In the genomic region with DNA sequence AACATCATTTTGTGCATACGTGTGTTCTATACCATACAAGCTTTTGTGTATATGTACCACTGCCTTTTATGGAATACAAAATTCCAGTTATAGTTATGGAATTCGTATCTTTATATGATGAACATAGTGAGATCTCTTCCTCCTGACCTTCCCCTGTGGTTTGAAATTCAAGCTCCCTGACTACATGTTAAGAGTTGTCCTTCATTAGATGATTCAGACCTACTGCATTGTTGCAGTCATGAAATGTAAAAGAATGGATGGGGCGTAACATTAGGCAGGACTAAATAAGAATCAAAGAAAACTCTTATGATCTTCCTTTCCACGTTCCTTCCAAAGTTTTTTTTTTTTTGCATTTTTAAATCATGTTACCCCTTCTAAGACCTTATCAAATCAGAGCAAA, we compare ENCODE assay signal across 24 cellular contexts.
A peak's percentile ranks its signal among the peaks of the same experiment; 100 is the strongest.
DNase-seq lines count a peak whose midpoint lies in the region; ATAC-seq, FAIRE-seq and TF ChIP-seq lines count a peak whose summit lies in the region.
"Had no signal": no experiment of that assay in that cellular context is flagged by ENCODE, and none has a peak within 500 bp of the region (broad histone marks: within the 10 kb centered on the region; RNA-seq: fewer than 3 reads in every experiment).

No MANE protein-coding gene starts in this region.

- no TSS peak for BruUV-seq in mammary epithelial cell (replicated peaks; lab: Mats Ljungman, UMichigan)
- no TSS peak for BruUV-seq in HepG2 (replicated peaks; lab: Mats Ljungman, UMichigan)

- in situ Hi-C loops in mammary epithelial cell (cut with MboI; ENCODE audit: low sequenced_read_pairs in 2 of 2) (no loop called here), HepG2 (cut with HindIII; ENCODE audit: extremely low pct_ligation_motif_present, low pct_unique_long_range_greater_than_20kb) (no loop called here)

- TF ChIP-seq POLR2A in breast epithelium (IDR thresholded peaks at IDR 0.05) (no peak), HepG2 (IDR thresholded peaks at IDR 0.05; ENCODE audit: insufficient read depth in 1 of 2, low read depth in 2 of 2, low read length in 2 of 2) (no peak)

- H3K9ac ChIP-seq in mammary epithelial cell (ENCODE audit: insufficient read depth, low read length) (no peak overlapping the region), keratinocyte (ENCODE audit: control insufficient read depth, extremely low read depth, insufficient read depth, low read length) (no peak overlapping the region), HepG2 (ENCODE audit: insufficient read depth, low read depth, low read length) (no peak overlapping the region)
- H3K9ac ChIP-seq: BLaER1 treated with 17β-estradiol and CSF1 and Interleukin-3, amounts not matched to agents 10 nM and 100 nM had no signal

- TF ChIP-seq CTCF in mammary epithelial cell (conservative IDR thresholded peaks at IDR 0.05 in 1 of 2, IDR thresholded peaks at IDR 0.05 in 1 of 2; ENCODE audit: extremely low read depth in 1 of 2, insufficient read depth in 1 of 2, low read depth in 1 of 2, low read length in 2 of 2) (no peak), breast epithelium (IDR thresholded peaks at IDR 0.05) (no peak), bronchial epithelial cell (IDR thresholded peaks at IDR 0.05; ENCODE audit: insufficient read depth, low read length, severe bottlenecking) (no peak), keratinocyte (optimal IDR thresholded peaks at IDR 0.05 in 1 of 3, IDR thresholded peaks at IDR 0.05 in 1 of 3, conservative IDR thresholded peaks at IDR 0.05 in 1 of 3; ENCODE audit: extremely low read depth in 1 of 3, insufficient read depth in 2 of 3, low read length in 3 of 3) (no peak), HepG2 (CRISPR knock-in tag; IDR thresholded peaks at IDR 0.05) (no peak)

- no peak overlapping the region for H3K4me2 ChIP-seq in mammary epithelial cell (ENCODE audit: insufficient read depth, low read depth, low read length)
- H3K4me2 ChIP-seq in keratinocyte (ENCODE audit: control insufficient read depth, extremely low read depth, insufficient read depth, low read depth, low read length): no peak overlapping the region
- H3K4me2 ChIP-seq in HepG2 (ENCODE audit: low read depth, low read length): no peak overlapping the region
- H3K4me2 ChIP-seq: A549; BLaER1 treated with 17β-estradiol and CSF1 and Interleukin-3, amounts not matched to agents 10 nM and 100 nM had no signal

- H3K9me1 ChIP-seq in keratinocyte (ENCODE audit: control insufficient read depth, extremely low read depth, insufficient read depth, low read length): no peaks in the 10 kb centered on the region

- H3K9me3 ChIP-seq in mammary epithelial cell (replicated peaks; ENCODE audit: insufficient read depth, low read length) (no peaks in the 10 kb centered on the region), breast epithelium (no peaks in the 10 kb centered on the region), keratinocyte (ENCODE audit: control insufficient read depth, low read depth, low read length) (no peaks in the 10 kb centered on the region), HepG2 (ENCODE audit: low read length) (no peaks in the 10 kb centered on the region)
- H3K9me3 ChIP-seq: A549; BLaER1 treated with 17β-estradiol and CSF1 and Interleukin-3, amounts not matched to agents 10 nM and 100 nM; Caco-2 had no signal

- no peak for FAIRE-seq in bronchial epithelial cell (lab: Jason Lieb, UNC)
- FAIRE-seq in keratinocyte (lab: Jason Lieb, UNC): peak; percentile 68
- no peak for FAIRE-seq in HepG2 (lab: Jason Lieb, UNC)
- FAIRE-seq: A549, D721Med, G401.6, GM12891, GM18507, GM19239 had no signal

- no peaks in the 10 kb centered on the region for H3K36me3 ChIP-seq in mammary epithelial cell (ENCODE audit: insufficient read depth, low read length)
- H3K36me3 ChIP-seq in breast epithelium: no peaks in the 10 kb centered on the region
- no peaks in the 10 kb centered on the region for H3K36me3 ChIP-seq in bronchial epithelial cell (ENCODE audit: control insufficient read depth, insufficient read depth, low read length)
- no peaks in the 10 kb centered on the region for H3K36me3 ChIP-seq in keratinocyte (ENCODE audit: control insufficient read depth in 2 of 2, extremely low read depth in 1 of 2, insufficient read depth in 2 of 2, low read length in 2 of 2)
- H3K36me3 ChIP-seq in HepG2 (replicated peaks in 1 of 2; ENCODE audit: control insufficient read depth in 1 of 2, insufficient read depth in 2 of 2, low read length in 2 of 2): no peaks in the 10 kb centered on the region
- H3K36me3 ChIP-seq: BLaER1 treated with 17β-estradiol and CSF1 and Interleukin-3, amounts not matched to agents 10 nM and 100 nM had no signal

- H4K20me1 ChIP-seq in mammary epithelial cell (ENCODE audit: insufficient read depth, low read length) (no peaks in the 10 kb centered on the region), keratinocyte (ENCODE audit: control insufficient read depth, extremely low read depth, insufficient read depth, low read length) (no peaks in the 10 kb centered on the region), HepG2 (ENCODE audit: insufficient read depth, low read length) (no peaks in the 10 kb centered on the region)
- H4K20me1 ChIP-seq: BLaER1 treated with 17β-estradiol and CSF1 and Interleukin-3, amounts not matched to agents 10 nM and 100 nM had no signal

- WGBS in mammary epithelial cell (ENCODE audit: low coverage, missing lambda C conversion rate): 55% methylated on average over 4 of the region's 4 CpGs
- 18% methylated on average over 4 of the region's 4 CpGs for WGBS in HepG2 (ENCODE audit: low lambda C conversion rate)

- intact Hi-C loops in mammary epithelial cell (cut with micrococcal nuclease) (no loop called here), breast epithelium (cut with DNase I; ENCODE audit: low total_unique reads) (no loop called here), HepG2 (cut with micrococcal nuclease; ENCODE audit: unreplicated experiment) (no loop called here)

- H3K4me1 ChIP-seq in mammary epithelial cell (ENCODE audit: insufficient read depth, low read length) (peaks cover 9% of the 10 kb centered on the region), breast epithelium (no peaks in the 10 kb centered on the region), keratinocyte (ENCODE audit: control insufficient read depth, extremely low read depth, insufficient read depth, low read length) (peaks cover 16% of the 10 kb centered on the region), HepG2 (ENCODE audit: insufficient read depth, low read length) (no peaks in the 10 kb centered on the region)
- H3K4me1 ChIP-seq: A549; BLaER1 treated with 17β-estradiol and CSF1 and Interleukin-3, amounts not matched to agents 10 nM and 100 nM; Caco-2 had no signal

- ATAC-seq in GM19035 (IDR thresholded peaks at IDR 0.05; ENCODE audit: unreplicated experiment): no peak
- ATAC-seq in GM21786 (IDR thresholded peaks at IDR 0.05; ENCODE audit: unreplicated experiment): no peak
- no peak for ATAC-seq in HepG2
- ATAC-seq: A549; CD8-positive, alpha-beta T cell had no signal

- no peak for TF ChIP-seq EP300 in HepG2 (IDR thresholded peaks at IDR 0.05; ENCODE audit: low read depth in 2 of 2, low read length in 2 of 2)
- TF ChIP-seq EP300 in HepG2 (CRISPR knock-in tag; IDR thresholded peaks at IDR 0.05; ENCODE audit: borderline replicate concordance): no peak

- dilution Hi-C loops in mammary epithelial cell (cut with HindIII; ENCODE audit: low sequenced_read_pairs): no loop called here
- dilution Hi-C loops in keratinocyte (cut with MboI; ENCODE audit: extremely low pct_ligation_motif_present, low sequenced_read_pairs): no loop called here

- CTCF ChIA-PET in mammary epithelial cell (lab: Charles Lee; ENCODE audit: low non-redundant PET) (no interaction called here), HepG2 (lab: Yijun Ruan, JAX; ENCODE audit: low intra/inter-chr PET ratio, low total read pairs) (no interaction called here)

- H3K4me3 ChIP-seq in mammary epithelial cell (replicated peaks in 1 of 3; ENCODE audit: insufficient read depth in 1 of 3, low read depth in 2 of 3, low read length in 3 of 3) (no peak overlapping the region), breast epithelium (no peak overlapping the region), bronchial epithelial cell (ENCODE audit: low read depth, low read length) (no peak overlapping the region), keratinocyte (ENCODE audit: control insufficient read depth in 2 of 3, extremely low read depth in 1 of 3, insufficient read depth in 2 of 3, low read depth in 1 of 3, low read length in 3 of 3) (no peak overlapping the region), HepG2 (replicated peaks in 1 of 3; ENCODE audit: insufficient read depth in 1 of 3, low read depth in 2 of 3, low read length in 3 of 3) (no peak overlapping the region)
- H3K4me3 ChIP-seq: A549; BLaER1 treated with 17β-estradiol and CSF1 and Interleukin-3, amounts not matched to agents 10 nM and 100 nM had no signal

- POLR2A ChIA-PET in HepG2 (lab: Yijun Ruan, JAX): no interaction called here

- H3K27me3 ChIP-seq in mammary epithelial cell (ENCODE audit: insufficient read depth, low read length) (no peaks in the 10 kb centered on the region), breast epithelium (no peaks in the 10 kb centered on the region), bronchial epithelial cell (ENCODE audit: control insufficient read depth, insufficient read depth, low read length) (no peaks in the 10 kb centered on the region), keratinocyte (ENCODE audit: control insufficient read depth, extremely low read depth, insufficient read depth, low read length) (no peaks in the 10 kb centered on the region), HepG2 (ENCODE audit: control insufficient read depth in 1 of 2, insufficient read depth in 2 of 2, low read length in 2 of 2) (no peaks in the 10 kb centered on the region)
- H3K27me3 ChIP-seq: BLaER1 treated with 17β-estradiol and CSF1 and Interleukin-3, amounts not matched to agents 10 nM and 100 nM had no signal

- H3K27ac ChIP-seq in mammary epithelial cell (ENCODE audit: insufficient read depth, low read depth, low read length) (no peak overlapping the region), breast epithelium (no peak overlapping the region), epithelial cell of prostate (no peak overlapping the region), keratinocyte (ENCODE audit: control insufficient read depth, insufficient read depth, low read length) (no peak overlapping the region), HepG2 (ENCODE audit: extremely low read length, insufficient read depth, low read length) (no peak overlapping the region)
- H3K27ac ChIP-seq: 22Rv1; A549; BLaER1 treated with 17β-estradiol and CSF1 and Interleukin-3, amounts not matched to agents 10 nM and 100 nM; C4-2B had no signal

- peak; percentile 23 for DNase-seq in mammary epithelial cell
- no peak for DNase-seq in breast epithelium (ENCODE audit: low spot score in 2 of 2)
- DNase-seq in bronchial epithelial cell (ENCODE audit: low read depth): peak; percentile 87
- DNase-seq in epithelial cell of prostate (ENCODE audit: low read depth, low spot score): peak; percentile 14
- DNase-seq in keratinocyte (ENCODE audit: low read depth, low spot score): no peak
- DNase-seq in HepG2 (ENCODE audit: low spot score): no peak
- DNase-seq: AML-193; Caco-2; Calu3; CD4-positive, alpha-beta T cell; CD8-positive, alpha-beta T cell; DMS79 treated with DMSO at 0.1 percent for 48 hours; GF-D8 had no signal

- H3K79me2 ChIP-seq in mammary epithelial cell (ENCODE audit: insufficient read depth, low read length) (no peaks in the 10 kb centered on the region), keratinocyte (ENCODE audit: control insufficient read depth, insufficient read depth, low read length) (no peaks in the 10 kb centered on the region), HepG2 (ENCODE audit: insufficient read depth, low read length) (no peaks in the 10 kb centered on the region)

- H2AFZ ChIP-seq in mammary epithelial cell (ENCODE audit: low read depth, low read length): no peak overlapping the region
- no peak overlapping the region for H2AFZ ChIP-seq in keratinocyte (ENCODE audit: control insufficient read depth, low read length)
- no peak overlapping the region for H2AFZ ChIP-seq in HepG2 (ENCODE audit: low read length)

- no peak for TF ChIP-seq RAD21 in HepG2 (CRISPR knock-in tag; IDR thresholded peaks at IDR 0.05)

Comparison
In these comparisons a context has a peak if more than half of its experiments do, and no peak if none do; other contexts are left out.
1. DNase-seq: peak in mammary epithelial cell (single experiment), bronchial epithelial cell (single experiment) and epithelial cell of prostate (single experiment); none in breast epithelium (0 of 2), keratinocyte (single experiment) and HepG2 (single experiment).